9 cellular contexts compared by ENCODE assay signal in the genomic region with DNA sequence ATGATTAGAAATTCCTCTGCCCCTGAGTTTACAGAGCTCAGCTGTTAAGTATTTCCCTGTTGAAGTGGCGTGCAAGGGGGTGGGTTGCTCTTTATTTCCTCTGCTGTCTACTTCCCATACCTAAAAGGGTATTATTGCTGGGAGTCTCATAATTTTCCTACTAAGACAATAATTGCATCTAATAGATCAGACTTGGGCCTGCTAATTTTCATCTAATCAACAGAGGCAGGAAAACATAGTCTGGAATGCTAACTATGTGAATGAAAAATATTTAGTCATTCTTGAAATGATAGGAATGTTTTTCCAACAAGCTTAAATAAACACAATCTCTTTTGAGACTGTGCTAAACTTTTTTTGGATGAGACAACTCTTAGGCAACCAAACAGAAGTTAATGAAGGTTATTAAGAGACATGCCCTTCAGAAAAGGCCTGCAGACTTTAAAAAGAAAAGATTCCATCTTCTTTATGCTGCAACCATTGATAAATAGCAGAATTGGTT.
DNase-seq lines count a peak whose midpoint lies in the region; ATAC-seq, FAIRE-seq and TF ChIP-seq lines count a peak whose summit lies in the region.
"Had no signal": no experiment of that assay in that cellular context is flagged by ENCODE, and none has a peak within 500 bp of the region (broad histone marks: within the 10 kb centered on the region; RNA-seq: fewer than 3 reads in every experiment).

No MANE protein-coding gene starts in this region.

- H3K27me3 ChIP-seq in endothelial cell of umbilical vein (ENCODE audit: control insufficient read depth in 2 of 2, insufficient read depth in 2 of 2, low read length in 2 of 2) = no peaks in the 10 kb centered on the region
- no peaks in the 10 kb centered on the region for H3K27me3 ChIP-seq in mesenchymal stem cell (ENCODE audit: control insufficient read depth in 1 of 2, insufficient read depth in 1 of 2, low read length in 2 of 2)

- H3K14ac ChIP-seq in mesenchymal stem cell (ENCODE audit: low read length in 2 of 2) = no peak overlapping the region

- H3K4me1 ChIP-seq in A549 = peaks cover 100% of the 10 kb centered on the region
- peaks cover 93% of the 10 kb centered on the region for H3K4me1 ChIP-seq in endothelial cell of umbilical vein (ENCODE audit: control insufficient read depth, extremely low read depth, insufficient read depth, low read length)
- H3K4me1 ChIP-seq in mesenchymal stem cell (ENCODE audit: control insufficient read depth, insufficient read depth, low read depth, low read length) = peaks cover 22% of the 10 kb centered on the region

- H2BK15ac ChIP-seq in mesenchymal stem cell (ENCODE audit: low read depth, poor library complexity, severe bottlenecking) = no peak overlapping the region

- intact Hi-C loops in endothelial cell of umbilical vein (cut with micrococcal nuclease) = loop anchor here (1.0 kb wide), 7 partner anchors 8 to 129 kb away; no protein-coding TSS in a partner anchor
- intact Hi-C loops in activated CD8-positive, alpha-beta T cell treated with anti-CD3 and anti-CD28 coated beads for 36 hours (cut with micrococcal nuclease) = no loop called here

- 0 out of 5 replicates have a peak, but pooled peaks of 1 of the 2 experiments have one; percentile 17 for TF ChIP-seq RAD21 in A549 (conservative IDR thresholded peaks at IDR 0.05 in 1 of 2, IDR thresholded peaks at IDR 0.05 in 1 of 2)

- H3K4ac ChIP-seq in mesenchymal stem cell (ENCODE audit: low read depth in 1 of 2, low read length in 2 of 2) = no peak overlapping the region

- dilution Hi-C loops in endothelial cell of umbilical vein (cut with MboI; ENCODE audit: extremely low pct_ligation_motif_present, low sequenced_read_pairs) = no loop called here

- TF ChIP-seq POLR2A in A549 (IDR thresholded peaks at IDR 0.05; ENCODE audit: low read length) = no peak
- TF ChIP-seq POLR2A in endothelial cell of umbilical vein (IDR thresholded peaks at IDR 0.05; ENCODE audit: low read depth, low read length) = peak; percentile 43

- H4K20me1 ChIP-seq in endothelial cell of umbilical vein (replicated peaks; ENCODE audit: control insufficient read depth, extremely low read depth, insufficient read depth, low read length) = no peaks in the 10 kb centered on the region

- H3K9ac ChIP-seq in endothelial cell of umbilical vein (replicated peaks; ENCODE audit: extremely low read depth, insufficient read depth, low read length) (peak overlapping the region; percentile 84), mesenchymal stem cell (ENCODE audit: low read length) (peak overlapping the region; percentile 62)

- WGBS in A549 (ENCODE audit: missing lambda C conversion rate) = 9% methylated on average over 1 of the region's 1 CpG
- WGBS in mesenchymal stem cell = no CpG with 5 or more reads among the region's 1 CpG

- H3K9me1 ChIP-seq in endothelial cell of umbilical vein (replicated peaks; ENCODE audit: control insufficient read depth, extremely low read depth, insufficient read depth, low read length) = no peaks in the 10 kb centered on the region

- H3K27me3 Mint-ChIP-seq in activated CD8-positive, alpha-beta T cell treated with anti-CD3 and anti-CD28 coated beads for 36 hours = no peaks in the 10 kb centered on the region
- H3K27me3 Mint-ChIP-seq: B cell had no signal

- no peak overlapping the region for H3K23ac ChIP-seq in mesenchymal stem cell (ENCODE audit: low read length in 2 of 2)

- no peak for TF ChIP-seq CTCF in A549 (IDR thresholded peaks at IDR 0.05)
- TF ChIP-seq CTCF in endothelial cell of umbilical vein (IDR thresholded peaks at IDR 0.05; ENCODE audit: extremely low read depth in 1 of 2, insufficient read depth in 1 of 2, low read depth in 1 of 2, low read length in 2 of 2) = no peak
- no peak for TF ChIP-seq CTCF in activated CD8-positive, alpha-beta T cell treated with anti-CD3 and anti-CD28 coated beads for 36 hours (IDR thresholded peaks at IDR 0.05)

- no peak overlapping the region for H3K4me3 Mint-ChIP-seq in activated CD8-positive, alpha-beta T cell treated with anti-CD3 and anti-CD28 coated beads for 36 hours
- H3K4me3 Mint-ChIP-seq: B cell had no signal

- CTCF ChIA-PET in A549 (lab: Yijun Ruan, JAX) = interaction anchor here (1.3 to 5.4 kb wide), 7 partner anchors 9 to 178 kb away, joined by 3 to 30 read pairs (median 5); no protein-coding TSS in a partner anchor
- CTCF ChIA-PET in endothelial cell of umbilical vein (lab: Charles Lee) = interaction anchor here (1.0 to 1.9 kb wide), 5 partner anchors 25 to 134 kb away, joined by 3 to 6 read pairs (median 3); no protein-coding TSS in a partner anchor
- CTCF ChIA-PET in activated CD8-positive, alpha-beta T cell treated with anti-CD3 and anti-CD28 coated beads for 36 hours (lab: Charles Lee) = no interaction called here

- TF ChIP-seq EP300 in A549 (IDR thresholded peaks at IDR 0.05) = peak; percentile 78 to 81; a peak in 3 of 5 replicates

- no peak overlapping the region for H2BK120ac ChIP-seq in mesenchymal stem cell (ENCODE audit: low read depth, low read length)

- peak overlapping the region; percentile 98 for H2BK5ac ChIP-seq in mesenchymal stem cell (ENCODE audit: low read depth, low read length, poor library complexity, severe bottlenecking)

- no peak overlapping the region for H4K91ac ChIP-seq in mesenchymal stem cell (ENCODE audit: low read length)

- peak; percentile 67 for FAIRE-seq in A549 (lab: Jason Lieb, UNC)
- peak; percentile 31 for FAIRE-seq in endothelial cell of umbilical vein (lab: Jason Lieb, UNC)

- H3K27ac ChIP-seq in A549 (peak overlapping the region; percentile 84), endothelial cell of umbilical vein (ENCODE audit: insufficient read depth, low read depth, low read length) (peak overlapping the region; percentile 93), mesenchymal stem cell (ENCODE audit: low read length, poor library complexity, severe bottlenecking) (peak overlapping the region; percentile 97)

- H2AFZ ChIP-seq in endothelial cell of umbilical vein (ENCODE audit: low read depth, low read length) (no peak overlapping the region), mesenchymal stem cell (ENCODE audit: low read depth, low read length) (no peak overlapping the region)

- peak overlapping the region; percentile 5; the same call in 1 of the 3 replicates for H3K4me3 ChIP-seq in A549
- H3K4me3 ChIP-seq in endothelial cell of umbilical vein (replicated peaks in 1 of 3; ENCODE audit: insufficient read depth in 1 of 3, low read depth in 1 of 3, low read length in 3 of 3) = no peak overlapping the region
- no peak overlapping the region for H3K4me3 ChIP-seq in mesenchymal stem cell (ENCODE audit: insufficient read depth in 1 of 2, low read depth in 1 of 2, low read length in 2 of 2)

- H3K9me3 ChIP-seq in A549 (no peaks in the 10 kb centered on the region), endothelial cell of umbilical vein (replicated peaks; ENCODE audit: control insufficient read depth, insufficient read depth, low read length) (no peaks in the 10 kb centered on the region), mesenchymal stem cell (ENCODE audit: control insufficient read depth, low read length) (no peaks in the 10 kb centered on the region)

- H3K18ac ChIP-seq in mesenchymal stem cell (ENCODE audit: low read depth in 1 of 2, low read length in 2 of 2) = no peak overlapping the region

- DNase-seq in A549 (ENCODE audit: low read depth in 1 of 2, low spot score in 1 of 2) (peak in 1 of 2 experiments; percentile 55), NCI-H226 (peak; percentile 78), endothelial cell of umbilical vein (ENCODE audit: low read depth, low spot score) (peak; percentile 90), mesenchymal stem cell (peak; percentile 72), SIG-M5 (lab: John Stamatoyannopoulos, UW) (no peak)
- DNase-seq in activated CD8-positive, alpha-beta T cell treated with anti-CD3 and anti-CD28 coated beads for 36 hours = no peak

- H3K79me2 ChIP-seq in endothelial cell of umbilical vein (ENCODE audit: control insufficient read depth, insufficient read depth, low read length) = peaks cover 68% of the 10 kb centered on the region

- peaks cover 18% of the 10 kb centered on the region for H3K79me1 ChIP-seq in mesenchymal stem cell (replicated peaks; ENCODE audit: low read length, poor library complexity, severe bottlenecking)

- BruUV-seq in endothelial cell of umbilical vein (replicated peaks; lab: Mats Ljungman, UMichigan) = no TSS peak

- H2AK5ac ChIP-seq in mesenchymal stem cell (ENCODE audit: low read length, severe bottlenecking) = peak overlapping the region; percentile 64

- peak overlapping the region; percentile 80 for H3K4me2 ChIP-seq in A549
- H3K4me2 ChIP-seq in endothelial cell of umbilical vein (ENCODE audit: insufficient read depth, low read length) = peak overlapping the region; percentile 40
- H3K4me2 ChIP-seq in mesenchymal stem cell (ENCODE audit: low read length, poor library complexity, severe bottlenecking) = no peak overlapping the region

- ATAC-seq in A549 = peak; percentile 39 to 43; a peak in 3 of 6 replicates
- ATAC-seq in HG02588 (IDR thresholded peaks at IDR 0.05; ENCODE audit: unreplicated experiment) = no peak
- no peak for ATAC-seq in HG02678 (IDR thresholded peaks at IDR 0.05; ENCODE audit: unreplicated experiment)
- no peak for ATAC-seq in activated CD8-positive, alpha-beta T cell treated with anti-CD3 and anti-CD28 coated beads for 36 hours

- no peak overlapping the region for H3K27ac Mint-ChIP-seq in activated CD8-positive, alpha-beta T cell treated with anti-CD3 and anti-CD28 coated beads for 36 hours
- H3K27ac Mint-ChIP-seq: B cell had no signal

- H2BK12ac ChIP-seq in mesenchymal stem cell (ENCODE audit: low read length in 2 of 2) = no peak overlapping the region

- peaks cover 7% of the 10 kb centered on the region for H3K36me3 Mint-ChIP-seq in activated CD8-positive, alpha-beta T cell treated with anti-CD3 and anti-CD28 coated beads for 36 hours (ENCODE audit: low read depth)

- POLR2A ChIA-PET in A549 (lab: Yijun Ruan, JAX) (interaction anchor here (1.0 kb wide), 1 partner anchor 132 kb away, joined by 3 read pairs; no protein-coding TSS in a partner anchor), endothelial cell of umbilical vein (lab: Charles Lee) (interaction anchor here (0.9 to 2.2 kb wide), 6 partner anchors 18 to 123 kb away, joined by 3 to 14 read pairs (median 4); no protein-coding TSS in a partner anchor)
- POLR2A ChIA-PET in activated CD8-positive, alpha-beta T cell treated with anti-CD3 and anti-CD28 coated beads for 36 hours (lab: Charles Lee) = no interaction called here

- no peaks in the 10 kb centered on the region for H3K4me1 Mint-ChIP-seq in activated CD8-positive, alpha-beta T cell treated with anti-CD3 and anti-CD28 coated beads for 36 hours (ENCODE audit: low read depth)
- H3K4me1 Mint-ChIP-seq: B cell had no signal

- H3K9me3 Mint-ChIP-seq in activated CD8-positive, alpha-beta T cell treated with anti-CD3 and anti-CD28 coated beads for 36 hours = no peaks in the 10 kb centered on the region

- H3K36me3 ChIP-seq in endothelial cell of umbilical vein (ENCODE audit: control insufficient read depth in 2 of 2, extremely low read depth in 1 of 2, insufficient read depth in 2 of 2, low read length in 2 of 2) = peaks cover 26% of the 10 kb centered on the region in 2 experiments
- peaks cover 11 to 21% of the 10 kb centered on the region in 2 experiments for H3K36me3 ChIP-seq in mesenchymal stem cell (ENCODE audit: control insufficient read depth in 1 of 2, insufficient read depth in 2 of 2, low read depth in 1 of 2, low read length in 2 of 2)

- no peak overlapping the region for H4K8ac ChIP-seq in mesenchymal stem cell (ENCODE audit: low read length)

Comparison
In these comparisons a context has a peak if more than half of its experiments do, and no peak if none do; other contexts are left out.
1. ATAC-seq: peak in A549 (2 of 2); none in HG02588 (single experiment), HG02678 (single experiment) and activated CD8-positive, alpha-beta T cell treated with anti-CD3 and anti-CD28 coated beads for 36 hours (single experiment).
2. DNase-seq: peak in NCI-H226 (single experiment), endothelial cell of umbilical vein (single experiment) and mesenchymal stem cell (single experiment); none in SIG-M5 (single experiment) and activated CD8-positive, alpha-beta T cell treated with anti-CD3 and anti-CD28 coated beads for 36 hours (single experiment).
3. Peak in every context shown above with its lines, with median percentiles within 50 percentile points of each other: H3K27ac ChIP-seq.